ENCODE assay signal across 1 cellular context in the genomic region with DNA sequence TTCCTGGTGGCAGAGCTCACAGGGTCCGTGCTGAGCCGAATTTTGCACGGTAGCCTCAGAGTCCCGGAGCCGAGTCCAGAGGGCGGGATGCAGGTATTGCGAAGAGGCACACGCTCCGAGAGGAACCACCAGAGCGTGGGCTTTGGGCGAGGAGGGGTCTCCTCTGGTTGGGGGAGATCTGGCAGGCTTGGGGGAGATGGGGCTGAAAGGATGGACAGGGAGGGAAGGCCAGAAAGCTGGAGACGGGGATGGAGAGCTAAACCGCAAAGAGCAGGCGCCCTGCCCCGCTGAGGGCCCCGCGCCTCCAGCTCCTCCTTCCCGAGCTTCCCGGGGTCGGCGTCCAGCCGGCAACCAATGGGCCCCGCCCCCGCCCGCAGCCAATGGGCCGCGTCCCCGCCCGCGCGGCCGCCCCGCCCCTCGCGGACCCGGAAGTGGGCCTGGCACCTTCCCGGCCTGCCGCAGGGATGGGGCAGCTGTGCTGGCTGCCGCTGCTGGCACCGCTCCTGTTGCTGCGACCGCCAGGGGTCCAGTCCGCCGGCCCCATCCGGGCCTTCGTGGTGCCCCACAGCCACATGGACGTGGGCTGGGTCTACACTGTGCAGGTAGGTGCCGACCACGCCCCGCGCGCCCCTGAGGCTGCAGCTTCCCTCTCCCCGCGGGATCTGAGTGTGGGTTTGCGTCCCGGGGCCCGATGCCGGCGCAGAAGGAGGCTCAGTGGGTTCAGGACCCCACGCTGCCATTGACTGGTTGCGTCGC.
A peak's percentile ranks its signal among the peaks of the same experiment; 100 is the strongest.
TF ChIP-seq lines count a peak whose summit lies in the region.

Gene MAN2B2 (plus strand): TSS at position 443 of the 756 bp plus-strand sequence. CDS start 22 bp downstream, at position 465.

TF ChIP-seq in HepG2, 621 proteins besides CTCF, POLR2A, EP300 and RAD21 (continued from another document):
- TF ChIP-seq ZFP91 (CRISPR knock-in tag; IDR thresholded peaks at IDR 0.05; ENCODE audit: borderline replicate concordance) (no peak; the same call in 1 of the 2 replicates), RBFOX2 (IDR thresholded peaks at IDR 0.05; ENCODE audit: low read depth, low read length) (peak; percentile 78), CCAR2 (optimal IDR thresholded peaks at IDR 0.05; ENCODE audit: low read depth, low read length) (no peak), STAG1 (CRISPR knock-in tag; IDR thresholded peaks at IDR 0.05) (no peak), MAFF (IDR thresholded peaks at IDR 0.05; ENCODE audit: low read depth, low read length) (no peak), U2AF2 (IDR thresholded peaks at IDR 0.05; ENCODE audit: low read depth, low read length) (no peak), CC2D1A (CRISPR knock-in tag; IDR thresholded peaks at IDR 0.05) (no peak), ZNF235 (CRISPR knock-in tag; IDR thresholded peaks at IDR 0.05; ENCODE audit: borderline replicate concordance) (no peak; the same call in 1 of the 2 replicates), NFKBIZ (CRISPR knock-in tag; IDR thresholded peaks at IDR 0.05) (no peak), DMTF1 (CRISPR knock-in tag; IDR thresholded peaks at IDR 0.05) (no peak), ELF3 (CRISPR knock-in tag; IDR thresholded peaks at IDR 0.05) (peak; percentile 89), KLF9 (CRISPR knock-in tag; IDR thresholded peaks at IDR 0.05; ENCODE audit: low read depth) (no peak), TCF7L2 (IDR thresholded peaks at IDR 0.05; ENCODE audit: low read depth, low read length) (no peak)
- TF ChIP-seq, protein P1, sequence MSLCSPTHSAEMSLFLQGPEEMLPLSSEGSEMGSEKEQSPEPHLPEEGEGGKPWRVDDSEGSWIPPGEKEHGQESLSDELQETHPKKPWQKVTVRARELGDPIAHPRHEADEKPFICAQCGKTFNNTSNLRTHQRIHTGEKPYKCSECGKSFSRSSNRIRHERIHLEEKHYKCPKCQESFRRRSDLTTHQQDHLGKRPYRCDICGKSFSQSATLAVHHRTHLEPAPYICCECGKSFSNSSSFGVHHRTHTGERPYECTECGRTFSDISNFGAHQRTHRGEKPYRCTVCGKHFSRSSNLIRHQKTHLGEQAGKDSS (CRISPR knock-in tag; IDR thresholded peaks at IDR 0.05; ENCODE audit: borderline replicate concordance, low read depth): no peak
- TF ChIP-seq, protein P2, sequence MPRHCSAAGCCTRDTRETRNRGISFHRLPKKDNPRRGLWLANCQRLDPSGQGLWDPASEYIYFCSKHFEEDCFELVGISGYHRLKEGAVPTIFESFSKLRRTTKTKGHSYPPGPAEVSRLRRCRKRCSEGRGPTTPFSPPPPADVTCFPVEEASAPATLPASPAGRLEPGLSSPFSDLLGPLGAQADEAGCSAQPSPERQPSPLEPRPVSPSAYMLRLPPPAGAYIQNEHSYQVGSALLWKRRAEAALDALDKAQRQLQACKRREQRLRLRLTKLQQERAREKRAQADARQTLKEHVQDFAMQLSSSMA (CRISPR knock-in tag; IDR thresholded peaks at IDR 0.05): no peak
- TF ChIP-seq, protein P3, sequence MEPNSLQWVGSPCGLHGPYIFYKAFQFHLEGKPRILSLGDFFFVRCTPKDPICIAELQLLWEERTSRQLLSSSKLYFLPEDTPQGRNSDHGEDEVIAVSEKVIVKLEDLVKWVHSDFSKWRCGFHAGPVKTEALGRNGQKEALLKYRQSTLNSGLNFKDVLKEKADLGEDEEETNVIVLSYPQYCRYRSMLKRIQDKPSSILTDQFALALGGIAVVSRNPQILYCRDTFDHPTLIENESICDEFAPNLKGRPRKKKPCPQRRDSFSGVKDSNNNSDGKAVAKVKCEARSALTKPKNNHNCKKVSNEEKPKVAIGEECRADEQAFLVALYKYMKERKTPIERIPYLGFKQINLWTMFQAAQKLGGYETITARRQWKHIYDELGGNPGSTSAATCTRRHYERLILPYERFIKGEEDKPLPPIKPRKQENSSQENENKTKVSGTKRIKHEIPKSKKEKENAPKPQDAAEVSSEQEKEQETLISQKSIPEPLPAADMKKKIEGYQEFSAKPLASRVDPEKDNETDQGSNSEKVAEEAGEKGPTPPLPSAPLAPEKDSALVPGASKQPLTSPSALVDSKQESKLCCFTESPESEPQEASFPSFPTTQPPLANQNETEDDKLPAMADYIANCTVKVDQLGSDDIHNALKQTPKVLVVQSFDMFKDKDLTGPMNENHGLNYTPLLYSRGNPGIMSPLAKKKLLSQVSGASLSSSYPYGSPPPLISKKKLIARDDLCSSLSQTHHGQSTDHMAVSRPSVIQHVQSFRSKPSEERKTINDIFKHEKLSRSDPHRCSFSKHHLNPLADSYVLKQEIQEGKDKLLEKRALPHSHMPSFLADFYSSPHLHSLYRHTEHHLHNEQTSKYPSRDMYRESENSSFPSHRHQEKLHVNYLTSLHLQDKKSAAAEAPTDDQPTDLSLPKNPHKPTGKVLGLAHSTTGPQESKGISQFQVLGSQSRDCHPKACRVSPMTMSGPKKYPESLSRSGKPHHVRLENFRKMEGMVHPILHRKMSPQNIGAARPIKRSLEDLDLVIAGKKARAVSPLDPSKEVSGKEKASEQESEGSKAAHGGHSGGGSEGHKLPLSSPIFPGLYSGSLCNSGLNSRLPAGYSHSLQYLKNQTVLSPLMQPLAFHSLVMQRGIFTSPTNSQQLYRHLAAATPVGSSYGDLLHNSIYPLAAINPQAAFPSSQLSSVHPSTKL (CRISPR knock-in tag; IDR thresholded peaks at IDR 0.05): no peak
